ENCODE assay signal across 13 cellular contexts in the genomic region with DNA sequence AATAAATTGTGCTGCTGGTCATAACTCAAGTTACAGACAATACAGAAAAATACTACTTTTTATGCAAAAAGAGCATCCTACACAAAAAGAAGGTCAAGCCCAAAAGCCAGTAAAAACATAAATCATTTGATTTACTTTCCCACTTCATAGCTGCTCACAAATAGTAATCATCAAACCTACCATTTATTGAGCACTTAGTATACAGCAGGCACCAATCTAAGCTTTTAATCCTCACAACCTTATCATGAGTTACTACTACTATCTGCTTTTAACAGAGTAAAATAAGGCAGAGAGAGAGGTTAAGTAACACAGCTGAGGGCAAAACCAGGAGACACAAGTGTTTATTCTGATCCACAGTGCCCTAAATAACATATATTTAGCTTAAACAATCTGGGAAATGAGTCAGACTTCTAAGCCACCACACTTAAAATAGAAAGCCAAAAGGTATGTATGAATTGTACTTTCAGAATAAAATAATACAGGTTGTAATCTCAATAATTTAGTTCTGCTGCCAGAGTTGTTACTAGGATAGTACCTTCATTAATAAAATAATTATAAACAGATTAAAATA. TPM values are rescaled to one million over a fixed set of nuclear protein-coding genes. Genes with fewer than 3 reads are reported as not detected.
DNase-seq lines count a peak whose midpoint lies in the region; ATAC-seq and TF ChIP-seq lines count a peak whose summit lies in the region.
"Had no signal": no experiment of that assay in that cellular context is flagged by ENCODE, and none has a peak within 500 bp of the region (broad histone marks: within the 10 kb centered on the region; RNA-seq: fewer than 3 reads in every experiment).

No MANE protein-coding gene starts in this region.

- H3K27me3 Mint-ChIP-seq in MCF 10A (ENCODE audit: insufficient read depth, unreplicated experiment) (no peaks in the 10 kb centered on the region), type B pancreatic cell (no peaks in the 10 kb centered on the region)
- H3K27me3 Mint-ChIP-seq: effector memory CD8-positive, alpha-beta T cell had no signal

- H3K4me1 ChIP-seq in mammary epithelial cell (ENCODE audit: insufficient read depth, low read length) (peaks cover 4% of the 10 kb centered on the region), Panc1 (ENCODE audit: control insufficient read depth, insufficient read depth, low read length) (peaks cover 3% of the 10 kb centered on the region; the same call in 1 of the 2 replicates)

- POLR2A ChIA-PET in MCF 10A (lab: Yijun Ruan, JAX), result interaction anchor here (0.9 to 2.2 kb wide), 3 partner anchors 8 to 90 kb away, joined by 3 to 14 read pairs (median 10); a partner anchor contains a TSS
- POLR2A ChIA-PET in Panc1 (lab: Charles Lee), result no interaction called here

- dilution Hi-C loops in mammary epithelial cell (cut with HindIII; ENCODE audit: low sequenced_read_pairs), result no loop called here

- no peaks in the 10 kb centered on the region for H3K27me3 ChIP-seq in mammary epithelial cell (ENCODE audit: insufficient read depth, low read length)
- H3K27me3 ChIP-seq in Panc1 (ENCODE audit: control insufficient read depth, insufficient read depth, low read length), result no peaks in the 10 kb centered on the region
- no peaks in the 10 kb centered on the region for H3K27me3 ChIP-seq in brain microvascular endothelial cell (replicated peaks)
- H3K27me3 ChIP-seq: stomach had no signal

- H3K9me3 ChIP-seq in mammary epithelial cell (replicated peaks; ENCODE audit: insufficient read depth, low read length) (no peaks in the 10 kb centered on the region), Panc1 (ENCODE audit: control insufficient read depth, insufficient read depth, low read depth, low read length) (no peaks in the 10 kb centered on the region)
- H3K9me3 ChIP-seq: stomach had no signal

- in situ Hi-C loops in mammary epithelial cell (cut with MboI; ENCODE audit: low sequenced_read_pairs in 2 of 2), result no loop called here
- in situ Hi-C loops in Panc1 (cut with HindIII; ENCODE audit: low pct_unique_long_range_greater_than_20kb, low sequenced_read_pairs), result no loop called here
- in situ Hi-C loops in brain microvascular endothelial cell (cut with HindIII; ENCODE audit: low pct_ligation_motif_present, low sequenced_read_pairs), result no loop called here

- no peak for ATAC-seq in Panc1
- ATAC-seq in HG03378 (IDR thresholded peaks at IDR 0.05; ENCODE audit: unreplicated experiment), result no peak
- ATAC-seq in GM19023 (IDR thresholded peaks at IDR 0.05; ENCODE audit: unreplicated experiment), result no peak
- ATAC-seq: effector memory CD8-positive, alpha-beta T cell had no signal

- CTCF ChIA-PET in mammary epithelial cell (lab: Charles Lee; ENCODE audit: low non-redundant PET), result no interaction called here
- CTCF ChIA-PET in MCF 10A (lab: Yijun Ruan, JAX), result interaction anchor here (0.5 to 1.5 kb wide), 2 partner anchors 39 to 75 kb away, joined by 3 to 6 read pairs; a partner anchor contains a TSS
- CTCF ChIA-PET in Panc1 (lab: Charles Lee), result no interaction called here

- H3K9me3 Mint-ChIP-seq in MCF 10A (ENCODE audit: unreplicated experiment), result no peaks in the 10 kb centered on the region
- no peaks in the 10 kb centered on the region for H3K9me3 Mint-ChIP-seq in type B pancreatic cell
- H3K9me3 Mint-ChIP-seq: effector memory CD8-positive, alpha-beta T cell had no signal

- no peak overlapping the region for H3K27ac ChIP-seq in mammary epithelial cell (ENCODE audit: insufficient read depth, low read depth, low read length)
- H3K27ac ChIP-seq in Panc1 (ENCODE audit: low read length), result peak overlapping the region; percentile 98; the same call in 1 of the 2 replicates
- H3K27ac ChIP-seq in brain microvascular endothelial cell, result peak overlapping the region; percentile 1

- H3K9ac ChIP-seq in mammary epithelial cell (ENCODE audit: insufficient read depth, low read length), result no peak overlapping the region

- no peaks in the 10 kb centered on the region for H3K36me3 ChIP-seq in mammary epithelial cell (ENCODE audit: insufficient read depth, low read length)
- no peaks in the 10 kb centered on the region; the same call in 1 of the 2 replicates for H3K36me3 ChIP-seq in Panc1 (ENCODE audit: control insufficient read depth, insufficient read depth, low read length)
- no peaks in the 10 kb centered on the region for H3K36me3 ChIP-seq in brain microvascular endothelial cell (replicated peaks)
- H3K36me3 ChIP-seq: stomach had no signal

- BruUV-seq in mammary epithelial cell (replicated peaks; lab: Mats Ljungman, UMichigan), result no TSS peak
- BruUV-seq in MCF 10A (replicated peaks; lab: Mats Ljungman, UMichigan), result no TSS peak
- BruUV-seq in Panc1 (replicated peaks; lab: Mats Ljungman, UMichigan), result no TSS peak

- no peak overlapping the region for H3K4me2 ChIP-seq in mammary epithelial cell (ENCODE audit: insufficient read depth, low read depth, low read length)

- H3K27ac Mint-ChIP-seq in MCF 10A (ENCODE audit: low read depth, unreplicated experiment), result no peak overlapping the region
- H3K27ac Mint-ChIP-seq in type B pancreatic cell, result peak overlapping the region; percentile 21

- H3K4me3 Mint-ChIP-seq in MCF 10A (ENCODE audit: unreplicated experiment), result no peak overlapping the region
- H3K4me3 Mint-ChIP-seq in type B pancreatic cell, result no peak overlapping the region
- H3K4me3 Mint-ChIP-seq: effector memory CD8-positive, alpha-beta T cell had no signal

- H4K20me1 ChIP-seq in mammary epithelial cell (ENCODE audit: insufficient read depth, low read length), result no peaks in the 10 kb centered on the region

- H3K4me3 ChIP-seq in mammary epithelial cell (replicated peaks in 1 of 3; ENCODE audit: insufficient read depth in 1 of 3, low read depth in 2 of 3, low read length in 3 of 3), result no peak overlapping the region
- no peak overlapping the region for H3K4me3 ChIP-seq in Panc1 (ENCODE audit: low read depth in 2 of 2, low read length in 2 of 2)
- no peak overlapping the region for H3K4me3 ChIP-seq in brain microvascular endothelial cell (ENCODE audit: low read depth, low read length)
- H3K4me3 ChIP-seq: stomach had no signal

- peak overlapping the region; percentile 1 for H2AFZ ChIP-seq in mammary epithelial cell (ENCODE audit: low read depth, low read length)

- TF ChIP-seq CTCF in mammary epithelial cell (conservative IDR thresholded peaks at IDR 0.05 in 1 of 2, IDR thresholded peaks at IDR 0.05 in 1 of 2; ENCODE audit: extremely low read depth in 1 of 2, insufficient read depth in 1 of 2, low read depth in 1 of 2, low read length in 2 of 2), result no peak
- TF ChIP-seq CTCF in MCF 10A (IDR thresholded peaks at IDR 0.05; ENCODE audit: unreplicated experiment), result no peak
- no peak for TF ChIP-seq CTCF in Panc1 (IDR thresholded peaks at IDR 0.05)
- TF ChIP-seq CTCF in brain microvascular endothelial cell (IDR thresholded peaks at IDR 0.05; ENCODE audit: low read depth, low read length, missing control alignments), result no peak
- no peak for TF ChIP-seq CTCF in type B pancreatic cell (conservative IDR thresholded peaks at IDR 0.05)

- DNase-seq in mammary epithelial cell (no peak), MCF 10A (ENCODE audit: unreplicated experiment) (no peak), Panc1 (ENCODE audit: low read depth, low spot score) (no peak), brain microvascular endothelial cell (no peak), type B pancreatic cell (ENCODE audit: extremely low spot score, unreplicated experiment) (no peak), NCI-H2196 treated with DMSO at 0.1 percent for 48 hours (lab: John Stamatoyannopoulos, UW; ENCODE audit: unreplicated experiment) (no peak)
- DNase-seq: effector memory CD8-positive, alpha-beta T cell; foreskin melanocyte; NCI-H1417 treated with DMSO at 0.1 percent for 48 hours; NCI-H510A; stomach had no signal

- H3K4me1 Mint-ChIP-seq in MCF 10A (ENCODE audit: insufficient read depth, unreplicated experiment) (peaks cover 6% of the 10 kb centered on the region), type B pancreatic cell (ENCODE audit: unreplicated experiment) (peaks cover 12% of the 10 kb centered on the region)

- intact Hi-C loops in mammary epithelial cell (cut with micrococcal nuclease) (no loop called here), MCF 10A (cut with micrococcal nuclease) (no loop called here), Panc1 (cut with micrococcal nuclease; ENCODE audit: unreplicated experiment) (no loop called here)

- H3K79me2 ChIP-seq in mammary epithelial cell (ENCODE audit: insufficient read depth, low read length), result peaks cover 29% of the 10 kb centered on the region

- H3K36me3 Mint-ChIP-seq in MCF 10A (ENCODE audit: insufficient read depth, unreplicated experiment) (peaks cover 7% of the 10 kb centered on the region), type B pancreatic cell (peaks cover 4% of the 10 kb centered on the region)

RNA-seq across cellular contexts. Expression of a gene that starts 1.7 kb away (rescaled TPM):
- total RNA-seq in mammary epithelial cell (100 to 1,000 TPM; 191 to 198 TPM), MCF 10A (2022) (314 and 390 TPM in 2 replicates), Panc1 (2021; ENCODE audit: unreplicated experiment) (115 TPM), type B pancreatic cell (ENCODE audit: low replicate concordance) (112 and 123 TPM in 2 replicates)
- polyA plus RNA-seq in mammary epithelial cell, result 94.5 TPM
- polyA minus RNA-seq in mammary epithelial cell, result 170 TPM
- 177 TPM for polyA plus RNA-seq in Panc1 (2012; ENCODE audit: insufficient read length)

RNA-seq across cellular contexts. Expression of a gene that starts 8.0 kb away (rescaled TPM):
- total RNA-seq in mammary epithelial cell (10 to 100 TPM; 25.3 to 27.3 TPM), MCF 10A (2022) (38.6 and 38.8 TPM in 2 replicates), Panc1 (2021; ENCODE audit: unreplicated experiment) (24.4 TPM), type B pancreatic cell (ENCODE audit: low replicate concordance) (27.4 and 32.2 TPM in 2 replicates)
- 29.2 TPM for polyA plus RNA-seq in mammary epithelial cell
- polyA minus RNA-seq in mammary epithelial cell, result 22.7 TPM
- 28.8 TPM for polyA plus RNA-seq in Panc1 (2012; ENCODE audit: insufficient read length)

RNA-seq across cellular contexts. Expression of a gene that starts 39.3 kb away (rescaled TPM):
- total RNA-seq in mammary epithelial cell, result 10 to 100 TPM; 33.7 to 38.2 TPM
- polyA plus RNA-seq in mammary epithelial cell, result 7.0 TPM
- polyA minus RNA-seq in mammary epithelial cell, result 18.7 TPM
- 49.8 and 83.9 TPM in 2 replicates for total RNA-seq in MCF 10A (2022)
- total RNA-seq in Panc1 (2021; ENCODE audit: unreplicated experiment), result 19.3 TPM
- polyA plus RNA-seq in Panc1 (2012; ENCODE audit: insufficient read length), result 6.7 TPM
- 22.0 and 27.5 TPM in 2 replicates for total RNA-seq in type B pancreatic cell (ENCODE audit: low replicate concordance)

RNA-seq across cellular contexts. Expression of a gene that starts 55.7 kb away (rescaled TPM):
- total RNA-seq in mammary epithelial cell (10 to 100 TPM; 37.0 to 42.0 TPM), MCF 10A (2022) (34.7 and 36.5 TPM in 2 replicates), Panc1 (2021; ENCODE audit: unreplicated experiment) (22.9 TPM), type B pancreatic cell (ENCODE audit: low replicate concordance) (41.4 and 52.7 TPM in 2 replicates)
- polyA plus RNA-seq in mammary epithelial cell, result 38.5 TPM
- polyA minus RNA-seq in mammary epithelial cell, result 48.5 TPM
- polyA plus RNA-seq in Panc1 (2012; ENCODE audit: insufficient read length), result 15.8 TPM
